30 cellular contexts compared by ENCODE assay signal in genomic region chr17:67623767-67624166, GRCh38.
"Had no signal": no experiment of that assay in that cellular context is flagged by ENCODE, and none has a peak within 500 bp of the region (broad histone marks: within the 10 kb centered on the region; RNA-seq: fewer than 3 reads in every experiment).

No MANE protein-coding gene starts in this region.

- H3K9me3 ChIP-seq: body of pancreas, colonic mucosa, esophagus squamous epithelium, heart right ventricle had no signal

- ATAC-seq: activated CD4-positive, CD25-positive, alpha-beta regulatory T cell treated with anti-CD3 and anti-CD28 coated beads, Interleukin-2, amount 50 U/mL, for 24 hours; body of pancreas; gastroesophageal sphincter; heart right ventricle; T-helper 17 cell had no signal

- H3K27me3 ChIP-seq: body of pancreas, colonic mucosa, esophagus squamous epithelium, gastroesophageal sphincter, heart right ventricle had no signal

- H3K27me3 Mint-ChIP-seq: activated B cell treated with CpG ODN at 0.5 μM for 24 hours, T-helper 17 cell had no signal

- H3K4me3 Mint-ChIP-seq: activated B cell treated with CpG ODN at 0.5 μM for 24 hours; activated T-helper 1 cell treated with anti-CD3 and anti-CD28 coated beads, Interleukin-12 subunit alpha, Interleukin-12 subunit beta, Interleukin-2, Interleukin-4 antibody, amounts not matched to agents 30 ng/mL and 10 ng/mL and 1 ng/mL, durations not matched to agents 14 hours and 24 hours and 36 hours; T-helper 17 cell; T-helper 2 cell treated with Interferon-gamma antibody and Interleukin-4, amounts not matched to agents 5 μg/mL and 100 μg/mL, for 36 hours had no signal

- H3K9me3 Mint-ChIP-seq: activated T-helper 1 cell treated with anti-CD3 and anti-CD28 coated beads, Interleukin-12 subunit alpha, Interleukin-12 subunit beta, Interleukin-2, Interleukin-4 antibody, amounts not matched to agents 30 ng/mL and 10 ng/mL and 1 ng/mL, durations not matched to agents 14 hours and 24 hours and 36 hours; T-helper 2 cell treated with Interferon-gamma antibody and Interleukin-4, amounts not matched to agents 5 μg/mL and 100 μg/mL, for 36 hours had no signal

- DNase-seq: activated B cell treated with CpG ODN at 0.5 μM for 24 hours; activated CD4-positive, alpha-beta T cell treated with anti-CD3 and anti-CD28 coated beads for 48 hours; activated CD4-positive, alpha-beta T cell treated with anti-CD3 and anti-CD28 coated beads, Interleukin-2, amount 50 U/mL, for 1 hour; activated CD4-positive, alpha-beta T cell treated with anti-CD3 and anti-CD28 coated beads, Interleukin-2, amount 50 U/mL, for 48 hours; activated CD8-positive, alpha-beta memory T cell treated with anti-CD3 and anti-CD28 coated beads, Interleukin-2, amount 50 U/mL, for 48 hours; activated gamma-delta T cell; activated naive CD4-positive, alpha-beta T cell; activated naive CD4-positive, alpha-beta T cell treated with anti-CD3 and anti-CD28 coated beads, Interleukin-2, amount 50 U/mL, for 16 hours; activated T-cell treated with anti-CD3 and anti-CD28 coated beads, Interleukin-2, amount 50 U/mL, for 48 hours; amniotic stem cell; anterior cingulate cortex; body of pancreas; central memory CD4-positive, alpha-beta T cell; cerebellar nuclear complex; colonic mucosa; effector CD8-positive, alpha-beta T cell; esophagus squamous epithelium; foreskin melanocyte; heart right ventricle; T-helper 1 cell; T-helper 17 cell; T1000; WERI-Rb-1 had no signal

- H3K27ac Mint-ChIP-seq: activated B cell treated with CpG ODN at 0.5 μM for 24 hours; activated T-helper 1 cell treated with anti-CD3 and anti-CD28 coated beads, Interleukin-12 subunit alpha, Interleukin-12 subunit beta, Interleukin-2, Interleukin-4 antibody, amounts not matched to agents 30 ng/mL and 10 ng/mL and 1 ng/mL, durations not matched to agents 14 hours and 24 hours and 36 hours; T-helper 2 cell treated with Interferon-gamma antibody and Interleukin-4, amounts not matched to agents 5 μg/mL and 100 μg/mL, for 36 hours had no signal

- H3K27ac ChIP-seq: colonic mucosa, epithelial cell of prostate, esophagus squamous epithelium, gastroesophageal sphincter, heart right ventricle, WERI-Rb-1 had no signal

- H3K4me3 ChIP-seq: body of pancreas, colonic mucosa, esophagus squamous epithelium, gastroesophageal sphincter, heart right ventricle had no signal

- H3K36me3 ChIP-seq: colonic mucosa, esophagus squamous epithelium, gastroesophageal sphincter, WERI-Rb-1 had no signal

- H3K4me1 ChIP-seq: colonic mucosa, gastroesophageal sphincter had no signal

- FAIRE-seq: endometrium, endothelial cell of umbilical vein had no signal
